Comparison of ENCODE assay signal across 2 cellular contexts in genomic region chr1:99558539-99558938, GRCh38.
A peak's percentile ranks its signal among the peaks of the same experiment; 100 is the strongest.
TF ChIP-seq lines count a peak whose summit lies in the region.

No MANE protein-coding gene starts in this region.

TF ChIP-seq in HepG2, 621 proteins besides CTCF, POLR2A, EP300 and RAD21 (continued from another document):
- TF ChIP-seq MAFK (conservative IDR thresholded peaks at IDR 0.05 in 1 of 2, IDR thresholded peaks at IDR 0.05 in 1 of 2; ENCODE audit: low read length in 2 of 2) (peak; percentile 43 to 78; a peak in 3 of 4 replicates), ZNF749 (CRISPR knock-in tag; IDR thresholded peaks at IDR 0.05; ENCODE audit: borderline replicate concordance) (no peak)
- TF ChIP-seq, protein P1, sequence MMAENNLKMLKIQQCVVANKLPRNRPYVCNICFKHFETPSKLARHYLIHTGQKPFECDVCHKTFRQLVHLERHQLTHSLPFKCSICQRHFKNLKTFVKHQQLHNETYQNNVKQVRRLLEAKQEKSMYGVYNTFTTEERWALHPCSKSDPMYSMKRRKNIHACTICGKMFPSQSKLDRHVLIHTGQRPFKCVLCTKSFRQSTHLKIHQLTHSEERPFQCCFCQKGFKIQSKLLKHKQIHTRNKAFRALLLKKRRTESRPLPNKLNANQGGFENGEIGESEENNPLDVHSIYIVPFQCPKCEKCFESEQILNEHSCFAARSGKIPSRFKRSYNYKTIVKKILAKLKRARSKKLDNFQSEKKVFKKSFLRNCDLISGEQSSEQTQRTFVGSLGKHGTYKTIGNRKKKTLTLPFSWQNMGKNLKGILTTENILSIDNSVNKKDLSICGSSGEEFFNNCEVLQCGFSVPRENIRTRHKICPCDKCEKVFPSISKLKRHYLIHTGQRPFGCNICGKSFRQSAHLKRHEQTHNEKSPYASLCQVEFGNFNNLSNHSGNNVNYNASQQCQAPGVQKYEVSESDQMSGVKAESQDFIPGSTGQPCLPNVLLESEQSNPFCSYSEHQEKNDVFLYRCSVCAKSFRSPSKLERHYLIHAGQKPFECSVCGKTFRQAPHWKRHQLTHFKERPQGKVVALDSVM (CRISPR knock-in tag; IDR thresholded peaks at IDR 0.05): no peak
- TF ChIP-seq, protein P2, sequence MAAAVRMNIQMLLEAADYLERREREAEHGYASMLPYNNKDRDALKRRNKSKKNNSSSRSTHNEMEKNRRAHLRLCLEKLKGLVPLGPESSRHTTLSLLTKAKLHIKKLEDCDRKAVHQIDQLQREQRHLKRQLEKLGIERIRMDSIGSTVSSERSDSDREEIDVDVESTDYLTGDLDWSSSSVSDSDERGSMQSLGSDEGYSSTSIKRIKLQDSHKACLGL (CRISPR knock-in tag; IDR thresholded peaks at IDR 0.05): no peak

TF ChIP-seq in K562, 482 proteins besides CTCF, POLR2A, EP300 and RAD21 (continued from another document):
- TF ChIP-seq, protein P3, sequence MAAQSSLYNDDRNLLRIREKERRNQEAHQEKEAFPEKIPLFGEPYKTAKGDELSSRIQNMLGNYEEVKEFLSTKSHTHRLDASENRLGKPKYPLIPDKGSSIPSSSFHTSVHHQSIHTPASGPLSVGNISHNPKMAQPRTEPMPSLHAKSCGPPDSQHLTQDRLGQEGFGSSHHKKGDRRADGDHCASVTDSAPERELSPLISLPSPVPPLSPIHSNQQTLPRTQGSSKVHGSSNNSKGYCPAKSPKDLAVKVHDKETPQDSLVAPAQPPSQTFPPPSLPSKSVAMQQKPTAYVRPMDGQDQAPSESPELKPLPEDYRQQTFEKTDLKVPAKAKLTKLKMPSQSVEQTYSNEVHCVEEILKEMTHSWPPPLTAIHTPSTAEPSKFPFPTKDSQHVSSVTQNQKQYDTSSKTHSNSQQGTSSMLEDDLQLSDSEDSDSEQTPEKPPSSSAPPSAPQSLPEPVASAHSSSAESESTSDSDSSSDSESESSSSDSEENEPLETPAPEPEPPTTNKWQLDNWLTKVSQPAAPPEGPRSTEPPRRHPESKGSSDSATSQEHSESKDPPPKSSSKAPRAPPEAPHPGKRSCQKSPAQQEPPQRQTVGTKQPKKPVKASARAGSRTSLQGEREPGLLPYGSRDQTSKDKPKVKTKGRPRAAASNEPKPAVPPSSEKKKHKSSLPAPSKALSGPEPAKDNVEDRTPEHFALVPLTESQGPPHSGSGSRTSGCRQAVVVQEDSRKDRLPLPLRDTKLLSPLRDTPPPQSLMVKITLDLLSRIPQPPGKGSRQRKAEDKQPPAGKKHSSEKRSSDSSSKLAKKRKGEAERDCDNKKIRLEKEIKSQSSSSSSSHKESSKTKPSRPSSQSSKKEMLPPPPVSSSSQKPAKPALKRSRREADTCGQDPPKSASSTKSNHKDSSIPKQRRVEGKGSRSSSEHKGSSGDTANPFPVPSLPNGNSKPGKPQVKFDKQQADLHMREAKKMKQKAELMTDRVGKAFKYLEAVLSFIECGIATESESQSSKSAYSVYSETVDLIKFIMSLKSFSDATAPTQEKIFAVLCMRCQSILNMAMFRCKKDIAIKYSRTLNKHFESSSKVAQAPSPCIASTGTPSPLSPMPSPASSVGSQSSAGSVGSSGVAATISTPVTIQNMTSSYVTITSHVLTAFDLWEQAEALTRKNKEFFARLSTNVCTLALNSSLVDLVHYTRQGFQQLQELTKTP (IDR thresholded peaks at IDR 0.05; ENCODE audit: low read depth in 1 of 2, partially characterized antibody in 2 of 2): no peak
